In the genomic region with DNA sequence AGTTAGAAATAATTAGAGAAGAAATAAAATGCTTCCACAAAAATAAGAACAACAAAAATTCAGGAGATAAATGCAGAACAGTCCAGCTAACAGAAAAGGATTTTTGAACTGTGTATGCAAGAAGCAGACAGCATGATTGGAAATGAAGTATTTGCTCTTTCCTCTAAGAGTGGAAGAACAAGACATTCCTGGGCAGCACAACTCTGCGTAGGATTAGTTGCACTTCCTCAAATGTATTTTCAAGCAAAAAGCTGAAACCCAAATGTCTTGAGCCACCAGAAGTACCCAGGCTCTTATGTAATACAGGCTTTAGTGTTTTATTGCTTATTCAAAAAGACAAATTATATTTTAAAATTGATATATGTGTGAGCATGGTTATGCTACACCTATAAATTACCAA, we compare ENCODE assay signal across 16 cellular contexts.
DNase-seq lines count a peak whose midpoint lies in the region; ATAC-seq and TF ChIP-seq lines count a peak whose summit lies in the region.
"Had no signal": no experiment of that assay in that cellular context is flagged by ENCODE, and none has a peak within 500 bp of the region (broad histone marks: within the 10 kb centered on the region; RNA-seq: fewer than 3 reads in every experiment).

No MANE protein-coding gene starts in this region.

- no peaks in the 10 kb centered on the region for H3K27me3 ChIP-seq in testis

- ATAC-seq in HG02852 (IDR thresholded peaks at IDR 0.05; ENCODE audit: unreplicated experiment) = peak; percentile 54
- no peak for ATAC-seq in stimulated activated memory B cell treated with anti-CD40 and anti-IgM and Interleukin-4, amounts not matched to agents 10 μg/mL and 1 μg/mL and 100 μg/mL, for 72 hours
- ATAC-seq in GM21825 (IDR thresholded peaks at IDR 0.05; ENCODE audit: unreplicated experiment) = no peak

- TF ChIP-seq POLR2A in testis (IDR thresholded peaks at IDR 0.05) = no peak

- H3K27ac ChIP-seq in testis = peak overlapping the region; percentile 47 to 58

- peak; percentile 82 for DNase-seq in OCI-M1 (lab: John Stamatoyannopoulos, UW)
- peak; percentile 2 for DNase-seq in left kidney (ENCODE audit: low read depth, low spot score)
- DNase-seq in testis = peak; percentile 47
- no peak for DNase-seq in activated CD4-positive, alpha-beta T cell treated with anti-CD3 and anti-CD28 coated beads, Interleukin-2, amount 10 ng/mL, durations not matched to agents 24 days and 14 days
- no peak for DNase-seq in activated CD4-positive, CD25-positive, alpha-beta regulatory T cell (lab: John Stamatoyannopoulos, UW)
- DNase-seq: activated CD4-positive, alpha-beta T cell treated with anti-CD3 and anti-CD28 coated beads, Interleukin-2, amount 10 ng/mL, durations not matched to agents 7 days and 5 days; dermis blood vessel endothelial cell; kidney glomerular epithelial cell; NCI-H2081 treated with DMSO at 0.1 percent for 48 hours had no signal

- no peaks in the 10 kb centered on the region for H3K9me3 ChIP-seq in testis

- no peaks in the 10 kb centered on the region for H3K36me3 ChIP-seq in testis (ENCODE audit: low read depth, missing control alignments)

- H3K4me3 Mint-ChIP-seq in stimulated activated memory B cell treated with anti-CD40 and anti-IgM and Interleukin-4, amounts not matched to agents 10 μg/mL and 1 μg/mL and 100 μg/mL, for 72 hours = no peak overlapping the region
- H3K4me3 Mint-ChIP-seq in activated CD4-positive, alpha-beta T cell treated with anti-CD3 and anti-CD28 coated beads, Interleukin-2, amount 10 ng/mL, durations not matched to agents 24 days and 14 days = no peak overlapping the region
- H3K4me3 Mint-ChIP-seq: activated CD4-positive, alpha-beta T cell treated with anti-CD3 and anti-CD28 coated beads, Interleukin-2, amount 10 ng/mL, durations not matched to agents 7 days and 5 days; activated naive CD4-positive, alpha-beta T cell treated with anti-CD3 and anti-CD28 coated beads, Interleukin-2, amount 50 U/mL, for 24 hours; brain; T-helper 1 cell treated with Interleukin-12 subunit alpha and Interleukin-12 subunit beta and Interleukin-4 antibody, amounts not matched to agents 30 μg/mL and 1 μg/mL, for 36 hours had no signal

- peaks cover 6% of the 10 kb centered on the region for H3K4me1 ChIP-seq in testis

- TF ChIP-seq CTCF in testis (IDR thresholded peaks at IDR 0.05) = no peak

- peaks cover 21% of the 10 kb centered on the region for H3K4me1 Mint-ChIP-seq in stimulated activated memory B cell treated with anti-CD40 and anti-IgM and Interleukin-4, amounts not matched to agents 10 μg/mL and 1 μg/mL and 100 μg/mL, for 72 hours
- H3K4me1 Mint-ChIP-seq in activated CD4-positive, alpha-beta T cell treated with anti-CD3 and anti-CD28 coated beads, Interleukin-2, amount 10 ng/mL, durations not matched to agents 24 days and 14 days = no peaks in the 10 kb centered on the region
- H3K4me1 Mint-ChIP-seq: activated CD4-positive, alpha-beta T cell treated with anti-CD3 and anti-CD28 coated beads, Interleukin-2, amount 10 ng/mL, durations not matched to agents 7 days and 5 days had no signal

- intact Hi-C loops in testis (cut with DNase I; ENCODE audit: low total_unique reads) = no loop called here
- intact Hi-C loops in activated CD4-positive, alpha-beta T cell treated with anti-CD3 and anti-CD28 coated beads, Interleukin-2, amount 10 ng/mL, durations not matched to agents 24 days and 14 days (cut with micrococcal nuclease) = no loop called here

- no peak overlapping the region for H3K4me3 ChIP-seq in testis

- H3K27ac Mint-ChIP-seq in stimulated activated memory B cell treated with anti-CD40 and anti-IgM and Interleukin-4, amounts not matched to agents 10 μg/mL and 1 μg/mL and 100 μg/mL, for 72 hours = no peak overlapping the region
- no peak overlapping the region for H3K27ac Mint-ChIP-seq in activated CD4-positive, alpha-beta T cell treated with anti-CD3 and anti-CD28 coated beads, Interleukin-2, amount 10 ng/mL, durations not matched to agents 24 days and 14 days
- H3K27ac Mint-ChIP-seq: activated CD4-positive, alpha-beta T cell treated with anti-CD3 and anti-CD28 coated beads, Interleukin-2, amount 10 ng/mL, durations not matched to agents 7 days and 5 days; activated naive CD4-positive, alpha-beta T cell treated with anti-CD3 and anti-CD28 coated beads, Interleukin-2, amount 50 U/mL, for 24 hours; progenitor cell of endocrine pancreas; T-helper 1 cell treated with Interleukin-12 subunit alpha and Interleukin-12 subunit beta and Interleukin-4 antibody, amounts not matched to agents 30 μg/mL and 1 μg/mL, for 36 hours had no signal

- WGBS in testis, 2 donors = 21 to 48% methylated on average over 1 of the region's 1 CpG

- H3K9me3 Mint-ChIP-seq in stimulated activated memory B cell treated with anti-CD40 and anti-IgM and Interleukin-4, amounts not matched to agents 10 μg/mL and 1 μg/mL and 100 μg/mL, for 72 hours = peaks cover 16% of the 10 kb centered on the region
- H3K9me3 Mint-ChIP-seq in activated CD4-positive, alpha-beta T cell treated with anti-CD3 and anti-CD28 coated beads, Interleukin-2, amount 10 ng/mL, durations not matched to agents 24 days and 14 days = peaks cover 11% of the 10 kb centered on the region
- H3K9me3 Mint-ChIP-seq: activated naive CD4-positive, alpha-beta T cell treated with anti-CD3 and anti-CD28 coated beads, Interleukin-2, amount 50 U/mL, for 24 hours had no signal

- peaks cover 31% of the 10 kb centered on the region for H3K36me3 Mint-ChIP-seq in stimulated activated memory B cell treated with anti-CD40 and anti-IgM and Interleukin-4, amounts not matched to agents 10 μg/mL and 1 μg/mL and 100 μg/mL, for 72 hours
- H3K36me3 Mint-ChIP-seq in activated CD4-positive, alpha-beta T cell treated with anti-CD3 and anti-CD28 coated beads, Interleukin-2, amount 10 ng/mL, durations not matched to agents 24 days and 14 days (ENCODE audit: low read depth) = no peaks in the 10 kb centered on the region

- H3K27me3 Mint-ChIP-seq in stimulated activated memory B cell treated with anti-CD40 and anti-IgM and Interleukin-4, amounts not matched to agents 10 μg/mL and 1 μg/mL and 100 μg/mL, for 72 hours = no peaks in the 10 kb centered on the region
- no peaks in the 10 kb centered on the region for H3K27me3 Mint-ChIP-seq in activated CD4-positive, alpha-beta T cell treated with anti-CD3 and anti-CD28 coated beads, Interleukin-2, amount 10 ng/mL, durations not matched to agents 24 days and 14 days
- H3K27me3 Mint-ChIP-seq: activated CD4-positive, alpha-beta T cell treated with anti-CD3 and anti-CD28 coated beads, Interleukin-2, amount 10 ng/mL, durations not matched to agents 7 days and 5 days; activated naive CD4-positive, alpha-beta T cell treated with anti-CD3 and anti-CD28 coated beads, Interleukin-2, amount 50 U/mL, for 24 hours; progenitor cell of endocrine pancreas had no signal

Comparison
In these comparisons a context has a peak if more than half of its experiments do, and no peak if none do; other contexts are left out.
1. DNase-seq: peak in OCI-M1 (single experiment), left kidney (single experiment) and testis (single experiment); none in activated CD4-positive, alpha-beta T cell treated with anti-CD3 and anti-CD28 coated beads, Interleukin-2, amount 10 ng/mL, durations not matched to agents 24 days and 14 days (single experiment) and activated CD4-positive, CD25-positive, alpha-beta regulatory T cell (0 of 4).